1 cellular context compared by ENCODE assay signal in genomic region chrM:15251-15769, GRCh38.
TF ChIP-seq lines count a peak whose summit lies in the region.

No MANE protein-coding gene starts in this region.

TF ChIP-seq in HepG2, 621 proteins besides CTCF, POLR2A, EP300 and RAD21 (continued from another document):
- TF ChIP-seq ZNF280B (CRISPR knock-in tag; IDR thresholded peaks at IDR 0.05; ENCODE audit: borderline replicate concordance): no peak
- TF ChIP-seq U2AF1 (optimal IDR thresholded peaks at IDR 0.05; ENCODE audit: low read depth, low read length): peak; percentile 99
- peak; percentile 97 for TF ChIP-seq XRCC5 (optimal IDR thresholded peaks at IDR 0.05; ENCODE audit: low read length)
- TF ChIP-seq HNRNPH1 (optimal IDR thresholded peaks at IDR 0.05; ENCODE audit: low read depth, low read length): peak; percentile 0
